ENCODE assay signal across 24 cellular contexts in the genomic region with DNA sequence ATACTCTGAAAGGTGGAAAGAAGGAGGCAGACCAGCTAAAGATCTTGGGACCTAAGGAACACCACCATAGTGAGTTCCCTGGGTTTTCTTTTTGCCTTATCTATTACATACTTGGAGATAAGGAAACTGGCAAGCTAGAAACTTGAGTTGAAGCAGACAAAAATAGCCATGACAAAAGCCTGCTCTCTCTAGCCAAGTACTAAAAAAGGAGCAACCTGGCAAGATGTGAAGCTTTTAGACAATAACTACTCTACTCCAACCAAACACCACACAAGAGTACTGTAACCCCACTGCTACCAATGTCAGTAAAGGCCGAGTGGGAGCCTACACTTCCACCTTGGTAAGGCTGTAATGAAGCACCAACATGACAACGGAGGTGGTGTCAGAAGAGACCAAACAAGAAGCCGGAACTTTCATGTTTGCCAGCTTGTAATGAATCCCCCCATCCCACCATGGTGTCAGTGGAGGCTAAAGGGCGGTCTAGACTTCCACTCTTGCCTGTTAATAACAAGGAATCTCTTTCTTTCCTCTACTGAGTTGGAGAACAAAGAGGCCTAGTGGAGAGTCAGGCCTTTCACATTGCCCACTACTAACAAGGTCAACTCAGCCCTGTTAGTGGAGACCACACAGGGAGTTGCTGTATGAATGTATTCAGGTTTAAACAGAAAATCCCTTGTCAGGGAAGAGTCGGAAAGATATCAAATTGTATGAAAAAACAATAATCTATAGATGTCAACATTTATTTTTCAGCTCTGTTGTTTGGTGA. TPM values are rescaled to one million over a fixed set of nuclear protein-coding genes. Genes with fewer than 3 reads are reported as not detected.
"Had no signal": no experiment of that assay in that cellular context is flagged by ENCODE, and none has a peak within 500 bp of the region (broad histone marks: within the 10 kb centered on the region; RNA-seq: fewer than 3 reads in every experiment).

No MANE protein-coding gene starts in this region.

- H3K4me1 ChIP-seq: breast epithelium, lower lobe of right lung, upper lobe of left lung had no signal

- H3K27me3 ChIP-seq: gastrocnemius medialis, upper lobe of left lung had no signal

- ATAC-seq: activated T-cell treated with anti-CD3 and anti-CD28 coated beads, Interleukin-2, amount 50 U/mL, for 4 hours; effector memory CD8-positive, alpha-beta T cell; esophagus mucosa; left colon; lower lobe of right lung; naive thymus-derived CD8-positive, alpha-beta T cell; stimulated activated naive CD8-positive, alpha-beta T cell treated with anti-CD3 and anti-CD28 coated beads, Interleukin-15, Interleukin-2, amounts not matched to agents 100 U/mL and 50 U/mL, for 24 hours; T-helper 17 cell had no signal

- H3K4me3 Mint-ChIP-seq: activated B cell treated with CpG ODN at 0.5 μM for 24 hours; activated naive CD8-positive, alpha-beta T cell treated with anti-CD3 and anti-CD28 coated beads, Interleukin-2, amount 10 ng/mL, durations not matched to agents 7 days and 5 days; activated T-cell treated with anti-CD3 and anti-CD28 coated beads, Interleukin-2, amount 50 U/mL, for 4 hours; effector memory CD8-positive, alpha-beta T cell; naive thymus-derived CD8-positive, alpha-beta T cell; T-helper 17 cell had no signal

- DNase-seq: activated B cell treated with CpG ODN at 0.5 μM for 24 hours; activated CD4-positive, alpha-beta T cell treated with anti-CD3 and anti-CD28 coated beads for 4 hours; activated CD4-positive, alpha-beta T cell treated with anti-CD3 and anti-CD28 coated beads, Interleukin-2, amount 50 U/mL, for 48 hours; activated CD8-positive, alpha-beta memory T cell treated with anti-CD3 and anti-CD28 coated beads, Interleukin-2, amount 50 U/mL, for 48 hours; activated naive CD4-positive, alpha-beta T cell treated with Interleukin-2 at 50 U/mL for 16 hours; activated naive CD8-positive, alpha-beta T cell treated with anti-CD3 and anti-CD28 coated beads, Interleukin-2, amount 10 ng/mL, durations not matched to agents 7 days and 5 days; activated T-cell treated with anti-CD3 and anti-CD28 coated beads, Interleukin-2, amount 50 U/mL, for 4 hours; amniotic stem cell; effector memory CD8-positive, alpha-beta T cell; gastrocnemius medialis; islet precursor cell; left colon; lower lobe of right lung; naive thymus-derived CD8-positive, alpha-beta T cell; stimulated activated CD4-positive, alpha-beta T cell treated with anti-CD3 and anti-CD28 coated beads, Interleukin-12 subunit alpha, Interleukin-12 subunit beta, amount 100 ng/mL, for 4 hours; stimulated activated CD4-positive, alpha-beta T cell treated with anti-CD3 and anti-CD28 coated beads, Interleukin-4, amount 100 ng/mL, for 4 hours; stimulated activated naive CD8-positive, alpha-beta T cell treated with anti-CD3 and anti-CD28 coated beads, Interleukin-15, Interleukin-2, amounts not matched to agents 100 U/mL and 50 U/mL, for 24 hours; SW 1271; T-helper 17 cell; upper lobe of left lung had no signal

- H3K27ac ChIP-seq: breast epithelium, gastrocnemius medialis, lower lobe of right lung, upper lobe of left lung had no signal

- H3K4me1 Mint-ChIP-seq: activated naive CD8-positive, alpha-beta T cell treated with anti-CD3 and anti-CD28 coated beads, Interleukin-2, amount 10 ng/mL, durations not matched to agents 7 days and 5 days; naive thymus-derived CD8-positive, alpha-beta T cell; T-helper 17 cell had no signal

- H3K9me3 Mint-ChIP-seq: activated B cell treated with CpG ODN at 0.5 μM for 24 hours; activated naive CD8-positive, alpha-beta T cell treated with anti-CD3 and anti-CD28 coated beads, Interleukin-2, amount 10 ng/mL, durations not matched to agents 7 days and 5 days had no signal

- H3K36me3 Mint-ChIP-seq: activated naive CD8-positive, alpha-beta T cell treated with anti-CD3 and anti-CD28 coated beads, Interleukin-2, amount 10 ng/mL, durations not matched to agents 7 days and 5 days; naive thymus-derived CD8-positive, alpha-beta T cell had no signal

- H3K9me3 ChIP-seq: breast epithelium, gastrocnemius medialis, lower lobe of right lung, upper lobe of left lung had no signal

- H3K27ac Mint-ChIP-seq: activated B cell treated with CpG ODN at 0.5 μM for 24 hours; activated naive CD8-positive, alpha-beta T cell treated with anti-CD3 and anti-CD28 coated beads, Interleukin-2, amount 10 ng/mL, durations not matched to agents 7 days and 5 days; effector memory CD8-positive, alpha-beta T cell; naive thymus-derived CD8-positive, alpha-beta T cell; progenitor cell of endocrine pancreas; T-helper 17 cell had no signal

- H3K4me3 ChIP-seq: breast epithelium, gastrocnemius medialis, lower lobe of right lung, upper lobe of left lung had no signal

- H3K36me3 ChIP-seq: breast epithelium, gastrocnemius medialis, lower lobe of right lung, upper lobe of left lung had no signal

- H3K27me3 Mint-ChIP-seq: effector memory CD8-positive, alpha-beta T cell; progenitor cell of endocrine pancreas had no signal

RNA-seq across cellular contexts. Expression of gene DYNC1I1, which starts 55.8 kb away (rescaled TPM):
- total RNA-seq: activated B cell treated with CpG ODN at 0.5 μM for 24 hours; activated CD8-positive, alpha-beta memory T cell treated with anti-CD3 and anti-CD28 coated beads for 36 hours; activated naive CD8-positive, alpha-beta T cell treated with anti-CD3 and anti-CD28 coated beads, Interleukin-2, amount 10 ng/mL, durations not matched to agents 7 days and 5 days; activated T-cell treated with anti-CD3 and anti-CD28 coated beads, Interleukin-2, amount 50 U/mL, for 4 hours; naive thymus-derived CD8-positive, alpha-beta T cell had no signal
- polyA plus RNA-seq: naive thymus-derived CD8-positive, alpha-beta T cell had no signal
